In the genomic region with DNA sequence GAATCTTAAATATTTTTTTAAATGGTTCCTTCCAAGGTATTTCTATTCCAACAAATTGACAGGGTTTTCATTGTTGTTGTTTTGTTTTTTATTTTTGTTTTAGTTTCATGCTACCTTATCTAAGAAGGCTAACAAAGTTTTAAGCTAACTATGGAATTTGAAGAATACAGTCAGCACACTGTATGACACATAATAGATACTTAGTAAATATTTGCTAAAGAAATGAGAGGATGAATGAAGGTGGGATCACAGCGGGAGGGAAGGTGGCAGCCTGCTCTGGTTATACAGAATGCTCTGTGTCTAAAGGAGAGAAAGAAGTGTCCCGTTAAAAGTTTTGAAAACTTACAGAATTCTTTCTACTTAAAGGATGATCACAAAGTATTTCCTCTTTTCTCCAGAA, we compare ENCODE assay signal across 1 cellular context.
TF ChIP-seq lines count a peak whose summit lies in the region.

No MANE protein-coding gene starts in this region.

TF ChIP-seq in HepG2, 621 proteins besides CTCF, POLR2A, EP300 and RAD21 (continued from another document):
- TF ChIP-seq HOMEZ (CRISPR knock-in tag; IDR thresholded peaks at IDR 0.05; ENCODE audit: low read depth) (0 out of 2 replicates have a peak, but pooled peaks have one; percentile 35), ZBTB21 (CRISPR knock-in tag; IDR thresholded peaks at IDR 0.05) (no peak), SIX4 (CRISPR knock-in tag; IDR thresholded peaks at IDR 0.05) (no peak), ZNF607 (CRISPR knock-in tag; IDR thresholded peaks at IDR 0.05; ENCODE audit: borderline replicate concordance) (no peak), FOXP1 (IDR thresholded peaks at IDR 0.05) (no peak), FOXP1 (CRISPR knock-in tag; IDR thresholded peaks at IDR 0.05) (peak; percentile 70; the same call in 1 of the 2 replicates), FOSL2 (CRISPR knock-in tag; IDR thresholded peaks at IDR 0.05) (peak; percentile 42; the same call in 1 of the 2 replicates), ZNF274 (CRISPR knock-in tag; IDR thresholded peaks at IDR 0.05) (no peak), SIX1 (CRISPR knock-in tag; IDR thresholded peaks at IDR 0.05; ENCODE audit: borderline replicate concordance) (no peak), FOXA3 (CRISPR knock-in tag; IDR thresholded peaks at IDR 0.05) (peak; percentile 65; the same call in 1 of the 2 replicates), STAT6 (CRISPR knock-in tag; IDR thresholded peaks at IDR 0.05; ENCODE audit: borderline replicate concordance) (no peak), ZFP36L2 (CRISPR knock-in tag; IDR thresholded peaks at IDR 0.05) (no peak), SOX13 (IDR thresholded peaks at IDR 0.05) (no peak), SOX13 (CRISPR knock-in tag; conservative IDR thresholded peaks at IDR 0.05 in 1 of 2, IDR thresholded peaks at IDR 0.05 in 1 of 2) (peak in 1 of 2 experiments; percentile 50; a peak in 1 of 4 replicates), ZKSCAN5 (CRISPR knock-in tag; IDR thresholded peaks at IDR 0.05) (no peak), GATAD2A (CRISPR knock-in tag; IDR thresholded peaks at IDR 0.05) (peak; percentile 60), JUN (CRISPR knock-in tag; IDR thresholded peaks at IDR 0.05) (no peak), DNMT3B (CRISPR knock-in tag; conservative IDR thresholded peaks at IDR 0.05) (0 out of 2 replicates have a peak, but pooled peaks have one; percentile 20), IRF1 (CRISPR knock-in tag; IDR thresholded peaks at IDR 0.05; ENCODE audit: low read depth) (no peak), ZNF276 (CRISPR knock-in tag; IDR thresholded peaks at IDR 0.05; ENCODE audit: low read depth) (no peak), ZSCAN9 (CRISPR knock-in tag; IDR thresholded peaks at IDR 0.05; ENCODE audit: borderline replicate concordance) (0 out of 2 replicates have a peak, but pooled peaks have one; percentile 16)
- TF ChIP-seq, protein P1, sequence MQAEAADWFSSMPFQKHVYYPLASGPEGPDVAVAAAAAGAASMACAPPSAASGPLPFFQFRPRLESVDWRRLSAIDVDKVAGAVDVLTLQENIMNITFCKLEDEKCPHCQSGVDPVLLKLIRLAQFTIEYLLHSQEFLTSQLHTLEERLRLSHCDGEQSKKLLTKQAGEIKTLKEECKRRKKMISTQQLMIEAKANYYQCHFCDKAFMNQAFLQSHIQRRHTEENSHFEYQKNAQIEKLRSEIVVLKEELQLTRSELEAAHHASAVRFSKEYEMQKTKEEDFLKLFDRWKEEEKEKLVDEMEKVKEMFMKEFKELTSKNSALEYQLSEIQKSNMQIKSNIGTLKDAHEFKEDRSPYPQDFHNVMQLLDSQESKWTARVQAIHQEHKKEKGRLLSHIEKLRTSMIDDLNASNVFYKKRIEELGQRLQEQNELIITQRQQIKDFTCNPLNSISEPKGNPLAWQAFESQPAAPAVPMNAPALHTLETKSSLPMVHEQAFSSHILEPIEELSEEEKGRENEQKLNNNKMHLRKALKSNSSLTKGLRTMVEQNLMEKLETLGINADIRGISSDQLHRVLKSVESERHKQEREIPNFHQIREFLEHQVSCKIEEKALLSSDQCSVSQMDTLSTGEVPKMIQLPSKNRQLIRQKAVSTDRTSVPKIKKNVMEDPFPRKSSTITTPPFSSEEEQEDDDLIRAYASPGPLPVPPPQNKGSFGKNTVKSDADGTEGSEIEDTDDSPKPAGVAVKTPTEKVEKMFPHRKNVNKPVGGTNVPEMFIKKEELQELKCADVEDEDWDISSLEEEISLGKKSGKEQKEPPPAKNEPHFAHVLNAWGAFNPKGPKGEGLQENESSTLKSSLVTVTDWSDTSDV (CRISPR knock-in tag; IDR thresholded peaks at IDR 0.05): no peak
- TF ChIP-seq, protein P2, sequence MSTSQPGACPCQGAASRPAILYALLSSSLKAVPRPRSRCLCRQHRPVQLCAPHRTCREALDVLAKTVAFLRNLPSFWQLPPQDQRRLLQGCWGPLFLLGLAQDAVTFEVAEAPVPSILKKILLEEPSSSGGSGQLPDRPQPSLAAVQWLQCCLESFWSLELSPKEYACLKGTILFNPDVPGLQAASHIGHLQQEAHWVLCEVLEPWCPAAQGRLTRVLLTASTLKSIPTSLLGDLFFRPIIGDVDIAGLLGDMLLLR (CRISPR knock-in tag; IDR thresholded peaks at IDR 0.05): no peak
- TF ChIP-seq, protein P3, sequence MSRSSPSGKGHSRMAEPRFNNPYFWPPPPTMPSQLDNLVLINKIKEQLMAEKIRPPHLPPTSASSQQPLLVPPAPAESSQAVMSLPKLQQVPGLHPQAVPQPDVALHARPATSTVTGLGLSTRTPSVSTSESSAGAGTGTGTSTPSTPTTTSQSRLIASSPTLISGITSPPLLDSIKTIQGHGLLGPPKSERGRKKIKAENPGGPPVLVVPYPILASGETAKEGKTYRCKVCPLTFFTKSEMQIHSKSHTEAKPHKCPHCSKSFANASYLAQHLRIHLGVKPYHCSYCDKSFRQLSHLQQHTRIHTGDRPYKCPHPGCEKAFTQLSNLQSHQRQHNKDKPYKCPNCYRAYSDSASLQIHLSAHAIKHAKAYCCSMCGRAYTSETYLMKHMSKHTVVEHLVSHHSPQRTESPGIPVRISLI (CRISPR knock-in tag; IDR thresholded peaks at IDR 0.05; ENCODE audit: borderline replicate concordance): no peak
